Comparison of ENCODE assay signal across 1 cellular context in the genomic region with DNA sequence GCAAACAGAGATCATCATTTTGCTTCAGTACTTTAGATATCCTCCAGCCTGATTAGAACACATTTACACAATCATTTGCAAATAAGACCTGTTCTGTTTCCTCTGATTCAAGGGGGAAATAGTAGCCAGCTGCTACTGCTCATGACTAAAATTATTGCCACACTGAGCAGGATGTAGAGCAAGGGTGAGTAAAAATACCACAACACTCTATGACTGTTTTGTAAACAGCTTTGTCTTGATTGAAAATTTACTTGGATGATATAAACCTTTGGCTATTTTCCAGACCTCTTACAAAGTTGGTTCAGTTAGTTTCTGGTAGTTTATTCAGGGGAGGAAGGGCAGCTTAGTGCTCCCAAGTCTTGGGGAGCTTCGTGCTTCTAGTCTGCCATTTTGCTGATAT.
TF ChIP-seq lines count a peak whose summit lies in the region.

No MANE protein-coding gene starts in this region.

TF ChIP-seq in HepG2, 621 proteins besides CTCF, POLR2A, EP300 and RAD21 (continued from another document):
- TF ChIP-seq, protein P1, sequence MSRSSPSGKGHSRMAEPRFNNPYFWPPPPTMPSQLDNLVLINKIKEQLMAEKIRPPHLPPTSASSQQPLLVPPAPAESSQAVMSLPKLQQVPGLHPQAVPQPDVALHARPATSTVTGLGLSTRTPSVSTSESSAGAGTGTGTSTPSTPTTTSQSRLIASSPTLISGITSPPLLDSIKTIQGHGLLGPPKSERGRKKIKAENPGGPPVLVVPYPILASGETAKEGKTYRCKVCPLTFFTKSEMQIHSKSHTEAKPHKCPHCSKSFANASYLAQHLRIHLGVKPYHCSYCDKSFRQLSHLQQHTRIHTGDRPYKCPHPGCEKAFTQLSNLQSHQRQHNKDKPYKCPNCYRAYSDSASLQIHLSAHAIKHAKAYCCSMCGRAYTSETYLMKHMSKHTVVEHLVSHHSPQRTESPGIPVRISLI (CRISPR knock-in tag; IDR thresholded peaks at IDR 0.05; ENCODE audit: borderline replicate concordance): no peak
- TF ChIP-seq, protein P2, sequence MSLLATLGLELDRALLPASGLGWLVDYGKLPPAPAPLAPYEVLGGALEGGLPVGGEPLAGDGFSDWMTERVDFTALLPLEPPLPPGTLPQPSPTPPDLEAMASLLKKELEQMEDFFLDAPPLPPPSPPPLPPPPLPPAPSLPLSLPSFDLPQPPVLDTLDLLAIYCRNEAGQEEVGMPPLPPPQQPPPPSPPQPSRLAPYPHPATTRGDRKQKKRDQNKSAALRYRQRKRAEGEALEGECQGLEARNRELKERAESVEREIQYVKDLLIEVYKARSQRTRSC (CRISPR knock-in tag; IDR thresholded peaks at IDR 0.05; ENCODE audit: low read depth): no peak
- TF ChIP-seq DMAP1 (CRISPR knock-in tag; IDR thresholded peaks at IDR 0.05) (no peak), RFX5 (IDR thresholded peaks at IDR 0.05; ENCODE audit: low read depth, low read length) (no peak), ZNF468 (CRISPR knock-in tag; IDR thresholded peaks at IDR 0.05) (no peak), HNRNPK (IDR thresholded peaks at IDR 0.05; ENCODE audit: low read depth, low read length, poor library complexity, severe bottlenecking) (no peak), TOPORS (CRISPR knock-in tag; IDR thresholded peaks at IDR 0.05) (no peak), ZNF205 (CRISPR knock-in tag; IDR thresholded peaks at IDR 0.05) (no peak), ZNF30 (CRISPR knock-in tag; IDR thresholded peaks at IDR 0.05) (no peak)
- TF ChIP-seq, protein P3, sequence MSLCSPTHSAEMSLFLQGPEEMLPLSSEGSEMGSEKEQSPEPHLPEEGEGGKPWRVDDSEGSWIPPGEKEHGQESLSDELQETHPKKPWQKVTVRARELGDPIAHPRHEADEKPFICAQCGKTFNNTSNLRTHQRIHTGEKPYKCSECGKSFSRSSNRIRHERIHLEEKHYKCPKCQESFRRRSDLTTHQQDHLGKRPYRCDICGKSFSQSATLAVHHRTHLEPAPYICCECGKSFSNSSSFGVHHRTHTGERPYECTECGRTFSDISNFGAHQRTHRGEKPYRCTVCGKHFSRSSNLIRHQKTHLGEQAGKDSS (CRISPR knock-in tag; IDR thresholded peaks at IDR 0.05; ENCODE audit: borderline replicate concordance, low read depth): no peak
